In genomic region chr11:70305501-70305900, GRCh38 we compare ENCODE assay signal across 1 cellular context.
TF ChIP-seq lines count a peak whose summit lies in the region.

No MANE protein-coding gene starts in this region.

TF ChIP-seq in GM23338, 12 proteins besides CTCF, POLR2A, EP300 and RAD21 (continued from another document):
- TF ChIP-seq ZNF462 (CRISPR knock-in tag; IDR thresholded peaks at IDR 0.05) (no peak), REST (IDR thresholded peaks at IDR 0.05; ENCODE audit: unreplicated experiment) (no peak), EZH2phosphoT487 (IDR thresholded peaks at IDR 0.05; ENCODE audit: unreplicated experiment) (no peak), ZNF114 (CRISPR knock-in tag; IDR thresholded peaks at IDR 0.05) (no peak), CREB1 (CRISPR knock-in tag; IDR thresholded peaks at IDR 0.05; ENCODE audit: low read depth) (no peak), EZH2 (IDR thresholded peaks at IDR 0.05; ENCODE audit: low read depth, unreplicated experiment) (no peak), JUNB (IDR thresholded peaks at IDR 0.05; ENCODE audit: unreplicated experiment) (no peak), POLR2AphosphoS5 (IDR thresholded peaks at IDR 0.05; ENCODE audit: low read depth) (no peak), STAT1 (IDR thresholded peaks at IDR 0.05; ENCODE audit: unreplicated experiment) (no peak), NANOG (IDR thresholded peaks at IDR 0.05; ENCODE audit: borderline replicate concordance) (no peak)
- TF ChIP-seq, protein P1, sequence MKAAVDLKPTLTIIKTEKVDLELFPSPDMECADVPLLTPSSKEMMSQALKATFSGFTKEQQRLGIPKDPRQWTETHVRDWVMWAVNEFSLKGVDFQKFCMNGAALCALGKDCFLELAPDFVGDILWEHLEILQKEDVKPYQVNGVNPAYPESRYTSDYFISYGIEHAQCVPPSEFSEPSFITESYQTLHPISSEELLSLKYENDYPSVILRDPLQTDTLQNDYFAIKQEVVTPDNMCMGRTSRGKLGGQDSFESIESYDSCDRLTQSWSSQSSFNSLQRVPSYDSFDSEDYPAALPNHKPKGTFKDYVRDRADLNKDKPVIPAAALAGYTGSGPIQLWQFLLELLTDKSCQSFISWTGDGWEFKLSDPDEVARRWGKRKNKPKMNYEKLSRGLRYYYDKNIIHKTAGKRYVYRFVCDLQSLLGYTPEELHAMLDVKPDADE (IDR thresholded peaks at IDR 0.05), result no peak
